Comparison of ENCODE assay signal across 10 cellular contexts in genomic region chrX:139204576-139204902, GRCh38.
DNase-seq lines count a peak whose midpoint lies in the region; ATAC-seq and TF ChIP-seq lines count a peak whose summit lies in the region.
"Had no signal": no experiment of that assay in that cellular context is flagged by ENCODE, and none has a peak within 500 bp of the region (broad histone marks: within the 10 kb centered on the region; RNA-seq: fewer than 3 reads in every experiment).

No MANE protein-coding gene starts in this region.

- H3K27me3 ChIP-seq in mucosa of rectum (ENCODE audit: control insufficient read depth in 2 of 2, insufficient read depth in 2 of 2, low read length in 2 of 2) (peaks cover 11 to 29% of the 10 kb centered on the region in 2 donors), upper lobe of right lung (no peaks in the 10 kb centered on the region)

- no peaks in the 10 kb centered on the region for H3K36me3 ChIP-seq in mucosa of rectum (ENCODE audit: control insufficient read depth in 2 of 2, insufficient read depth in 2 of 2, low read length in 2 of 2)
- no peaks in the 10 kb centered on the region for H3K36me3 ChIP-seq in upper lobe of right lung
- H3K36me3 ChIP-seq in OCI-LY7 (ENCODE audit: insufficient read depth, low read length), result no peaks in the 10 kb centered on the region

- no peaks in the 10 kb centered on the region for H3K79me2 ChIP-seq in OCI-LY7 (ENCODE audit: insufficient read depth, low read depth, low read length)

- no peak for ATAC-seq in upper lobe of right lung
- no peak for ATAC-seq in HG02840 (IDR thresholded peaks at IDR 0.05; ENCODE audit: low FRiP score, unreplicated experiment)
- no peak for ATAC-seq in GM21360 (IDR thresholded peaks at IDR 0.05; ENCODE audit: unreplicated experiment)

- TF ChIP-seq CTCF in choroid plexus epithelial cell (conservative IDR thresholded peaks at IDR 0.05; ENCODE audit: low read depth, low read length), result no peak
- no peak for TF ChIP-seq CTCF in upper lobe of right lung (IDR thresholded peaks at IDR 0.05)
- TF ChIP-seq CTCF in OCI-LY7 (conservative IDR thresholded peaks at IDR 0.05; ENCODE audit: low read length), result no peak

- H3K4me1 Mint-ChIP-seq in activated naive CD4-positive, alpha-beta T cell treated with anti-CD3 and anti-CD28 coated beads, Interleukin-2, amount 10 ng/mL, durations not matched to agents 7 days and 5 days, result peaks cover 3% of the 10 kb centered on the region

- DNase-seq in activated naive CD4-positive, alpha-beta T cell treated with anti-CD3 and anti-CD28 coated beads, Interleukin-2, amount 10 ng/mL, durations not matched to agents 7 days and 5 days, result no peak
- no peak for DNase-seq in activated naive CD4-positive, alpha-beta T cell treated with anti-CD3 and anti-CD28 coated beads, Interleukin-2, amount 50 U/mL, for 16 hours
- DNase-seq in choroid plexus epithelial cell (ENCODE audit: low read depth), result no peak
- DNase-seq in upper lobe of right lung, result no peak
- DNase-seq in OCI-LY7 (ENCODE audit: low spot score), result no peak
- DNase-seq: DND-41, SIG-M5 had no signal

- no TSS peak for BruUV-seq in OCI-LY7 (replicated peaks; lab: Mats Ljungman, UMichigan)

- peaks cover 52% of the 10 kb centered on the region for H3K27me3 Mint-ChIP-seq in activated naive CD4-positive, alpha-beta T cell treated with anti-CD3 and anti-CD28 coated beads, Interleukin-2, amount 10 ng/mL, durations not matched to agents 7 days and 5 days

- CTCF ChIA-PET in activated naive CD4-positive, alpha-beta T cell treated with anti-CD3 and anti-CD28 coated beads, Interleukin-2, amount 10 ng/mL, durations not matched to agents 7 days and 5 days (lab: Charles Lee), result no interaction called here
- CTCF ChIA-PET in OCI-LY7 (lab: Charles Lee; ENCODE audit: unreplicated experiment), result no interaction called here

- H3K9ac ChIP-seq in mucosa of rectum (ENCODE audit: low read depth in 1 of 2, low read length in 2 of 2), result peak overlapping the region in 1 of 2 donors; percentile 43

- H3K9me2 ChIP-seq in OCI-LY7 (ENCODE audit: insufficient read depth, low read length), result no peaks in the 10 kb centered on the region

- H3K4me3 Mint-ChIP-seq in activated naive CD4-positive, alpha-beta T cell treated with anti-CD3 and anti-CD28 coated beads, Interleukin-2, amount 10 ng/mL, durations not matched to agents 7 days and 5 days, result peak overlapping the region; percentile 38

- intact Hi-C loops in upper lobe of right lung (cut with DNase I), result no loop called here
- intact Hi-C loops in OCI-LY7 (cut with micrococcal nuclease; ENCODE audit: unreplicated experiment), result no loop called here

- no peaks in the 10 kb centered on the region for H3K4me1 ChIP-seq in mucosa of rectum (ENCODE audit: control insufficient read depth in 2 of 2, insufficient read depth in 2 of 2, low read length in 2 of 2)
- no peaks in the 10 kb centered on the region for H3K4me1 ChIP-seq in upper lobe of right lung
- H3K4me1 ChIP-seq in OCI-LY7 (ENCODE audit: insufficient read depth, low read length, poor library complexity, severe bottlenecking), result no peaks in the 10 kb centered on the region

- POLR2A ChIA-PET in OCI-LY7 (lab: Charles Lee), result no interaction called here

- H3K27ac Mint-ChIP-seq in activated naive CD4-positive, alpha-beta T cell treated with anti-CD3 and anti-CD28 coated beads, Interleukin-2, amount 10 ng/mL, durations not matched to agents 7 days and 5 days, result no peak overlapping the region

- H3K36me3 Mint-ChIP-seq in activated naive CD4-positive, alpha-beta T cell treated with anti-CD3 and anti-CD28 coated beads, Interleukin-2, amount 10 ng/mL, durations not matched to agents 7 days and 5 days, result no peaks in the 10 kb centered on the region

- no peaks in the 10 kb centered on the region for H4K20me1 ChIP-seq in OCI-LY7 (ENCODE audit: insufficient read depth, low read length)

- H3K4me3 ChIP-seq in choroid plexus epithelial cell (ENCODE audit: low read depth, low read length) (peak overlapping the region; percentile 24), mucosa of rectum (ENCODE audit: low read length in 2 of 2) (peak overlapping the region; percentile 41 to 50), upper lobe of right lung (peak overlapping the region; percentile 45), OCI-LY7 (ENCODE audit: low read depth, low read length, poor library complexity, severe bottlenecking) (no peak overlapping the region)

- no peak overlapping the region for H2AFZ ChIP-seq in OCI-LY7 (ENCODE audit: low read length)

- H3K27ac ChIP-seq in mucosa of rectum (ENCODE audit: low read depth in 2 of 2, low read length in 2 of 2) (peak overlapping the region in 1 of 2 donors; percentile 5), upper lobe of right lung (no peak overlapping the region), OCI-LY7 (ENCODE audit: low read depth, low read length, poor library complexity, severe bottlenecking) (no peak overlapping the region)

- no peaks in the 10 kb centered on the region for H3K9me3 Mint-ChIP-seq in activated naive CD4-positive, alpha-beta T cell treated with anti-CD3 and anti-CD28 coated beads, Interleukin-2, amount 10 ng/mL, durations not matched to agents 7 days and 5 days

- H3K9me3 ChIP-seq in mucosa of rectum (ENCODE audit: control insufficient read depth in 2 of 2, low read length in 2 of 2) (no peaks in the 10 kb centered on the region), upper lobe of right lung (no peaks in the 10 kb centered on the region), OCI-LY7 (ENCODE audit: low read length) (no peaks in the 10 kb centered on the region)

- no peak overlapping the region for H3K4me2 ChIP-seq in OCI-LY7 (ENCODE audit: low read length)
